8 cellular contexts compared by ENCODE assay signal in the genomic region with DNA sequence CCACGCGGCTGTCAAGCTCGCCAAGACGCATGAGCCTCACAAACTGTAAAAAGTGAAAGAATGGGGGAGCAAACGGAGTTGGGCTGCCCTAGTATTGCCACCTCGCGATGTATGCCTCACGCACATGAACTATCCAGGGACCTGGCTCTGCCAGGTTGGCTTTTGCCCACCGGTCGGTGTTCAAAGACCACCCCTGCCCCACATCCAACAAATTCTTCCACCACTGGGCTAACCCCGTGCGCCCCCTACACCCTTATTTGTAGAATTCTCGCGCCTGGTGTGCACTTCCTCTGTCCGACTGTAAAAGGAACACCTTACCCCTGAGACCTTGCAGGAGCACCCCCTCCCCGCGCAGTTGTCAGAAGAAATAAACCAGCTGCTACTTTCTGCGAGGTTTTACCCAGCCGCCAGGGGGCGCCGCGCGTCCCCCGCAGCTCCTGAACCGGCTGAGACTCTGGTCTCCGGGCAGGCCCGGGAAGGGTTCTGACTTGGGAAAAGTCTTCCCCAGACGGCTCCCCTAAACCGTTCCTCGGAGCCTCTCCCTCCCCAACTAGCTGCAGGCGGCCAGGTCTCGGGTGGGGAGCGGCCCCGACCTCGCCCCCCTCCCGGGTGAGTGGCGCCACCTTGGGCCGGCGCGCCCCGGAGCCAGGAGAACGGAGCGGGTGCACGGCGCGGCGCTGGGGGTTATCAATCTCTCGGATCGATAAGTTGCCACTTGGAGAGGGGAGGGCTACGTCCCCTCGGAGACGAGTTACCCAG. TPM values are rescaled to one million over a fixed set of nuclear protein-coding genes. Genes with fewer than 3 reads are reported as not detected.
DNase-seq lines count a peak whose midpoint lies in the region; ATAC-seq and TF ChIP-seq lines count a peak whose summit lies in the region.

No MANE protein-coding gene starts in this region.

- CTCF ChIA-PET in AG04449 (lab: Yijun Ruan, JAX) = interaction anchor here (0.7 to 3.1 kb wide), 11 partner anchors 11 to 406 kb away, joined by 3 to 15 read pairs (median 4); a partner anchor contains a TSS

- intact Hi-C loops in activated T-helper 2 cell treated with anti-CD3 and anti-CD28 coated beads, Interferon-gamma antibody, Interleukin-2, Interleukin-4, amounts not matched to agents 10 μg/mL and 5 μg/mL and 100 μg/mL, durations not matched to agents 14 hours and 24 hours and 36 hours (cut with micrococcal nuclease) = no loop called here

- H3K4me3 Mint-ChIP-seq in activated T-helper 2 cell treated with anti-CD3 and anti-CD28 coated beads, Interferon-gamma antibody, Interleukin-2, Interleukin-4, amounts not matched to agents 10 μg/mL and 5 μg/mL and 100 μg/mL, durations not matched to agents 14 hours and 24 hours and 36 hours (ENCODE audit: low read depth) = peak overlapping the region; percentile 81
- H3K4me3 Mint-ChIP-seq in glutamatergic neuron (ENCODE audit: unreplicated experiment) = peak overlapping the region; percentile 88

- no peaks in the 10 kb centered on the region for H3K36me3 ChIP-seq in osteoblast (ENCODE audit: insufficient read depth, low read length)

- no peaks in the 10 kb centered on the region for H3K9me3 ChIP-seq in osteoblast (ENCODE audit: low read depth, low read length)

- POLR2A ChIA-PET in AG04449 (lab: Yijun Ruan, JAX) = interaction anchor here (0.6 to 1.0 kb wide), 2 partner anchors 44 to 301 kb away, joined by 3 to 4 read pairs; no protein-coding TSS in a partner anchor

- H3K79me2 ChIP-seq in osteoblast (ENCODE audit: insufficient read depth, low read length) = peaks cover 6% of the 10 kb centered on the region

- peak overlapping the region; percentile 89 for H3K4me2 ChIP-seq in osteoblast (ENCODE audit: insufficient read depth, low read length)

- peaks cover 9% of the 10 kb centered on the region for H4K20me1 ChIP-seq in osteoblast (ENCODE audit: insufficient read depth, low read length)

- peaks cover 23% of the 10 kb centered on the region for H3K27me3 ChIP-seq in osteoblast (ENCODE audit: insufficient read depth, low read length)

- no peak overlapping the region for H3K27ac Mint-ChIP-seq in activated T-helper 2 cell treated with anti-CD3 and anti-CD28 coated beads, Interferon-gamma antibody, Interleukin-2, Interleukin-4, amounts not matched to agents 10 μg/mL and 5 μg/mL and 100 μg/mL, durations not matched to agents 14 hours and 24 hours and 36 hours
- peak overlapping the region; percentile 83 for H3K27ac Mint-ChIP-seq in glutamatergic neuron (ENCODE audit: unreplicated experiment)

- H3K4me3 ChIP-seq in AG04449 (ENCODE audit: low read depth, low read length) (peak overlapping the region; percentile 59), osteoblast (ENCODE audit: insufficient read depth, low read length) (peak overlapping the region; percentile 70)

- DNase-seq in AG04449 (ENCODE audit: low read depth, low spot score) = no peak
- DNase-seq in GOT3 (lab: John Stamatoyannopoulos, UW) = peak; percentile 33
- peak; percentile 26 to 28 for DNase-seq in NOMO-1 (lab: John Stamatoyannopoulos, UW; ENCODE audit: unreplicated experiment in 2 of 2)
- peak; percentile 41 for DNase-seq in activated T-helper 2 cell treated with anti-CD3 and anti-CD28 coated beads, Interferon-gamma antibody, Interleukin-2, Interleukin-4, amounts not matched to agents 10 μg/mL and 5 μg/mL and 100 μg/mL, durations not matched to agents 14 hours and 24 hours and 36 hours (ENCODE audit: low spot score)
- peak; percentile 80 for DNase-seq in glutamatergic neuron
- DNase-seq in osteoblast (ENCODE audit: insufficient read length, low spot score, missing footprints) = peak; percentile 99
- DNase-seq in NCI-H187 (lab: John Stamatoyannopoulos, UW) = no peak

- H2AFZ ChIP-seq in osteoblast (ENCODE audit: low read length) = peak overlapping the region; percentile 68

- peaks cover 47% of the 10 kb centered on the region for H3K27me3 Mint-ChIP-seq in activated T-helper 2 cell treated with anti-CD3 and anti-CD28 coated beads, Interferon-gamma antibody, Interleukin-2, Interleukin-4, amounts not matched to agents 10 μg/mL and 5 μg/mL and 100 μg/mL, durations not matched to agents 14 hours and 24 hours and 36 hours (ENCODE audit: low read depth)
- H3K27me3 Mint-ChIP-seq in glutamatergic neuron (ENCODE audit: unreplicated experiment) = peaks cover 14% of the 10 kb centered on the region

- no peak for ATAC-seq in GM18861 (IDR thresholded peaks at IDR 0.05; ENCODE audit: unreplicated experiment)

- no peak overlapping the region for H3K27ac ChIP-seq in osteoblast (ENCODE audit: low read depth, low read length)

- TF ChIP-seq CTCF in AG04449 (IDR thresholded peaks at IDR 0.05; ENCODE audit: insufficient read depth, low read length, missing control alignments) (peak; percentile 55), glutamatergic neuron (IDR thresholded peaks at IDR 0.05; ENCODE audit: partially characterized antibody, unreplicated experiment) (peak; percentile 98), osteoblast (IDR thresholded peaks at IDR 0.05; ENCODE audit: extremely low read depth, low read depth, low read length) (peak; percentile 66)

- H3K36me3 Mint-ChIP-seq in activated T-helper 2 cell treated with anti-CD3 and anti-CD28 coated beads, Interferon-gamma antibody, Interleukin-2, Interleukin-4, amounts not matched to agents 10 μg/mL and 5 μg/mL and 100 μg/mL, durations not matched to agents 14 hours and 24 hours and 36 hours (ENCODE audit: low read depth) = no peaks in the 10 kb centered on the region
- no peaks in the 10 kb centered on the region for H3K36me3 Mint-ChIP-seq in glutamatergic neuron (ENCODE audit: unreplicated experiment)

- peaks cover 5% of the 10 kb centered on the region for H3K4me1 Mint-ChIP-seq in activated T-helper 2 cell treated with anti-CD3 and anti-CD28 coated beads, Interferon-gamma antibody, Interleukin-2, Interleukin-4, amounts not matched to agents 10 μg/mL and 5 μg/mL and 100 μg/mL, durations not matched to agents 14 hours and 24 hours and 36 hours (ENCODE audit: low read depth)
- peaks cover 18% of the 10 kb centered on the region for H3K4me1 Mint-ChIP-seq in glutamatergic neuron (ENCODE audit: low read depth, unreplicated experiment)

- H3K9me3 Mint-ChIP-seq in activated T-helper 2 cell treated with anti-CD3 and anti-CD28 coated beads, Interferon-gamma antibody, Interleukin-2, Interleukin-4, amounts not matched to agents 10 μg/mL and 5 μg/mL and 100 μg/mL, durations not matched to agents 14 hours and 24 hours and 36 hours = no peaks in the 10 kb centered on the region
- peaks cover 18% of the 10 kb centered on the region for H3K9me3 Mint-ChIP-seq in glutamatergic neuron (ENCODE audit: unreplicated experiment)

- peaks cover 11% of the 10 kb centered on the region for H3K4me1 ChIP-seq in osteoblast (ENCODE audit: insufficient read depth, low read length)

RNA-seq across cellular contexts. Expression of a gene that starts 1.7 kb away (rescaled TPM):
- total RNA-seq in activated T-helper 2 cell treated with anti-CD3 and anti-CD28 coated beads, Interferon-gamma antibody, Interleukin-2, Interleukin-4, amounts not matched to agents 10 μg/mL and 5 μg/mL and 100 μg/mL, durations not matched to agents 14 hours and 24 hours and 36 hours = not detected in 2 replicates
- total RNA-seq in glutamatergic neuron (ENCODE audit: unreplicated experiment) (149 TPM), osteoblast (11.6 and 18.3 TPM in 2 replicates)

Comparison
In these comparisons a context has a peak if more than half of its experiments do, and no peak if none do; other contexts are left out.
1. DNase-seq: peak in GOT3 (single experiment), NOMO-1 (2 of 2), activated T-helper 2 cell treated with anti-CD3 and anti-CD28 coated beads, Interferon-gamma antibody, Interleukin-2, Interleukin-4, amounts not matched to agents 10 μg/mL and 5 μg/mL and 100 μg/mL, durations not matched to agents 14 hours and 24 hours and 36 hours (single experiment), glutamatergic neuron (single experiment) and osteoblast (single experiment); none in AG04449 (single experiment) and NCI-H187 (0 of 2).
2. RNA of a gene that starts 1.7 kb away (total RNA-seq): 149 TPM in glutamatergic neuron (single experiment) and 11.6 to 18.3 TPM in osteoblast; not detected in activated T-helper 2 cell treated with anti-CD3 and anti-CD28 coated beads, Interferon-gamma antibody, Interleukin-2, Interleukin-4, amounts not matched to agents 10 μg/mL and 5 μg/mL and 100 μg/mL, durations not matched to agents 14 hours and 24 hours and 36 hours; every median in the first group is over 10 times any median in the second.
3. Peak in every context shown above with its lines, with median percentiles within 50 percentile points of each other: CTCF ChIP-seq.